Comparison of ENCODE assay signal across 8 cellular contexts in genomic region chr11:75547617-75548054, GRCh38. TPM values are rescaled to one million over a fixed set of nuclear protein-coding genes. Genes with fewer than 3 reads are reported as not detected.
A peak's percentile ranks its signal among the peaks of the same experiment; 100 is the strongest.
DNase-seq lines count a peak whose midpoint lies in the region; ATAC-seq and TF ChIP-seq lines count a peak whose summit lies in the region.

No MANE protein-coding gene starts in this region.

- H3K4me3 ChIP-seq in neural cell (ENCODE audit: low read length) = no peak overlapping the region

- peak overlapping the region; percentile 85; the same call in 1 of the 2 replicates for H3K27ac Mint-ChIP-seq in WTC11

- peak overlapping the region; percentile 27 for H3K9ac ChIP-seq in neural cell (ENCODE audit: low read length)

- H3K79me2 ChIP-seq in neural cell (replicated peaks; ENCODE audit: insufficient read depth, low read length) = no peaks in the 10 kb centered on the region

- H3K36me3 Mint-ChIP-seq in WTC11 = no peaks in the 10 kb centered on the region; the same call in 1 of the 2 replicates

- H3K4me1 Mint-ChIP-seq in WTC11 = peaks cover 9% of the 10 kb centered on the region

- POLR2A ChIA-PET in WTC11 (lab: Charles Lee) = interaction anchor here (1.9 kb wide), 1 partner anchor 27 kb away, joined by 6 read pairs; no protein-coding TSS in a partner anchor

- ATAC-seq in WTC11 (peak; percentile 92), GM18909 (IDR thresholded peaks at IDR 0.05; ENCODE audit: poor library complexity, unreplicated experiment) (no peak)

- H3K36me3 ChIP-seq in neural cell (ENCODE audit: insufficient read depth, low read length) = no peaks in the 10 kb centered on the region

- TF ChIP-seq CTCF in WTC11 (IDR thresholded peaks at IDR 0.05) = peak; percentile 68
- peak; percentile 96 for TF ChIP-seq CTCF in neural cell (IDR thresholded peaks at IDR 0.05; ENCODE audit: poor library complexity, severe bottlenecking)

- H2AFZ ChIP-seq in neural cell (ENCODE audit: low read depth, low read length) = peak overlapping the region; percentile 49

- no peak overlapping the region for H3K4me2 ChIP-seq in neural cell (ENCODE audit: low read length)

- H3K27me3 ChIP-seq in neural cell (ENCODE audit: insufficient read depth, low read depth, low read length) = no peaks in the 10 kb centered on the region

- H3K9me2 ChIP-seq in neural cell (ENCODE audit: insufficient read depth, low read length) = no peaks in the 10 kb centered on the region

- H3K9me3 Mint-ChIP-seq in WTC11 = peaks cover 5% of the 10 kb centered on the region

- DNase-seq in activated gamma-delta T cell treated with Interleukin-2 at 50 U/mL for 16 hours (peak; percentile 22), activated gamma-delta T cell (lab: John Stamatoyannopoulos, UW) (no peak), NCI-H1092 treated with DMSO at 0.1 percent for 48 hours (lab: John Stamatoyannopoulos, UW) (peak; percentile 79), WTC11 (ENCODE audit: low spot score) (peak; percentile 84), fibroblast of the conjunctiva (ENCODE audit: low read depth) (peak; percentile 63), GF-D8 (lab: John Stamatoyannopoulos, UW) (no peak)

- H3K27ac ChIP-seq in neural cell (ENCODE audit: low read length) = no peak overlapping the region

- no peak overlapping the region for H3K4me3 Mint-ChIP-seq in WTC11

- H3K9me3 ChIP-seq in neural cell (ENCODE audit: low read length) = no peaks in the 10 kb centered on the region

- TF ChIP-seq EP300 in neural cell (conservative IDR thresholded peaks at IDR 0.05; ENCODE audit: poor library complexity, severe bottlenecking) = no peak

- TF ChIP-seq RAD21 in neural cell (conservative IDR thresholded peaks at IDR 0.05) = peak; percentile 95

- CTCF ChIA-PET in WTC11 (lab: Charles Lee) = interaction anchor here (0.7 to 2.9 kb wide), 15 partner anchors 10 to 158 kb away, joined by 3 to 26 read pairs (median 5); partner anchors contain the start of genes GDPD5 and SERPINH1

- no peaks in the 10 kb centered on the region for H3F3A ChIP-seq in neural cell (ENCODE audit: insufficient read depth, low read length, poor library complexity, severe bottlenecking)

- H3K27me3 Mint-ChIP-seq in WTC11 (ENCODE audit: low read depth) = peaks cover 6% of the 10 kb centered on the region; the same call in 1 of the 2 replicates

- H4K20me1 ChIP-seq in neural cell (ENCODE audit: insufficient read depth) = no peaks in the 10 kb centered on the region

TF ChIP-seq in WTC11, 78 proteins besides CTCF, POLR2A, EP300 and RAD21:
- TF ChIP-seq E2F4 (CRISPR knock-in tag; IDR thresholded peaks at IDR 0.05; ENCODE audit: borderline replicate concordance, low read depth) (no peak), HMGXB4 (CRISPR knock-in tag; IDR thresholded peaks at IDR 0.05) (0 out of 2 replicates have a peak, but pooled peaks have one; percentile 21), ZNF232 (CRISPR knock-in tag; IDR thresholded peaks at IDR 0.05) (0 out of 2 replicates have a peak, but pooled peaks have one; percentile 36)

TF ChIP-seq in neural cell, 6 proteins besides CTCF, POLR2A, EP300 and RAD21:
- TF ChIP-seq SMC3 (conservative IDR thresholded peaks at IDR 0.05; ENCODE audit: poor library complexity) = peak; percentile 99
- TF ChIP-seq MXI1 (conservative IDR thresholded peaks at IDR 0.05; ENCODE audit: poor library complexity, severe bottlenecking) = peak; percentile 32
- TF ChIP-seq POLR2AphosphoS5 (IDR thresholded peaks at IDR 0.05) = no peak
- TF ChIP-seq TAF1 (IDR thresholded peaks at IDR 0.05; ENCODE audit: low read depth) = no peak

RNA-seq across cellular contexts. Expression of gene SERPINH1, which starts 14.4 kb away (rescaled TPM):
- 411 to 478 TPM (median 473 TPM) in 3 replicates for total RNA-seq in WTC11 (2021)
- polyA plus RNA-seq in neural cell = 16.1 and 17.0 TPM in 2 replicates
- polyA minus RNA-seq in neural cell = 4.9 TPM in 2 replicates

RNA-seq across cellular contexts. Expression of gene GDPD5, which starts 21.9 kb away (rescaled TPM):
- total RNA-seq in WTC11 (2021) = 4.7 to 12.2 TPM (median 5.3 TPM) in 3 replicates
- polyA plus RNA-seq in neural cell = 19.2 and 32.3 TPM in 2 replicates
- polyA minus RNA-seq in neural cell = 36.0 and 45.5 TPM in 2 replicates

Comparison
In these comparisons a context has a peak if more than half of its experiments do, and no peak if none do; other contexts are left out.
1. DNase-seq: peak in activated gamma-delta T cell treated with Interleukin-2 at 50 U/mL for 16 hours (single experiment), NCI-H1092 treated with DMSO at 0.1 percent for 48 hours (single experiment), WTC11 (single experiment) and fibroblast of the conjunctiva (single experiment); none in activated gamma-delta T cell (single experiment) and GF-D8 (single experiment).